8 cellular contexts compared by ENCODE assay signal in the genomic region with DNA sequence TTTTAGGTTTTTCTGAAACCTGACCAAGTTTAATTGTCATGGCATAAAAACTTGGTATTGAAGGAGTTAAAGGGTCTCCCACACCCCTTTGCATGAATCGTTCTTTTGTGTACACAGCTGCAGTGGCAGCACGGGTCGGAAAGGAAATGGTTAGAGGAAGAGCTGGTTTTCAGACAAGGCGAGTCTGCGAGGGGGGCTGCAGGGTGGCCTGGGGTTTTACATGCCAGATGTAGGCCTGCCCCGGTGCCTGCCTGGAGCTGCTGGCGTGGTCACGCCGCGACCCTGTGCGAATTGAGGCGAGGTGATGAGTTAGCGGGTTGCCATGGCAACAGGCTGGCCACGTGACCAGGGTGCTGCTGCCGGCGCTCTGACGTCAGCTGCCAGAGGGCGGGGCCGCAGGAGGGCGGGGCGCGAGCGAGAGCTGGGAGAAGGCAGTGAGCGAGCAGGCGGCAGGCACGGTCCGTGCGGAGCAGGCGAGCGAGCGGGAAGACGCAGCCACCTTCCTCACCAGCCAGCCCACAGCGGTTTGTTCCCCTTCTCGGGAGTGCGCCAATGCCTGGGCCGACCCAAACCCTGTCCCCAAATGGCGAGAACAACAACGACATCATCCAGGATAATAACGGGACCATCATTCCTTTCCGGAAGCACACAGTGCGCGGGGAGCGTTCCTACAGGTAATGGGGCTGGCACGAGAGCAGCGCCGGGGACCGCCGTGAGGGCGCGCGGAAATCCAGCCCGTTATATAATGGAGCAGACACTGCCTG. TPM values are rescaled to one million over a fixed set of nuclear protein-coding genes. Genes with fewer than 3 reads are reported as not detected.
DNase-seq lines count a peak whose midpoint lies in the region; ATAC-seq and TF ChIP-seq lines count a peak whose summit lies in the region.

A gene (plus strand): TSS at position 426 of the 764 bp plus-strand sequence. CDS start 127 bp downstream, at position 553.

- H3K36me3 ChIP-seq in Panc1 (ENCODE audit: control insufficient read depth, insufficient read depth, low read length), result no peaks in the 10 kb centered on the region
- H3K36me3 ChIP-seq in muscle layer of duodenum (ENCODE audit: control insufficient read depth in 1 of 2, insufficient read depth in 2 of 2, low read length in 2 of 2), result no peaks in the 10 kb centered on the region

- H3K9me3 ChIP-seq in Panc1 (ENCODE audit: control insufficient read depth, insufficient read depth, low read depth, low read length) (no peaks in the 10 kb centered on the region), muscle layer of duodenum (ENCODE audit: control insufficient read depth in 1 of 2, low read length in 2 of 2) (no peaks in the 10 kb centered on the region)

- no peak for TF ChIP-seq CTCF in Panc1 (IDR thresholded peaks at IDR 0.05)

- in situ Hi-C loops in Panc1 (cut with HindIII; ENCODE audit: low pct_unique_long_range_greater_than_20kb, low sequenced_read_pairs), result no loop called here

- ATAC-seq in GM21723 (IDR thresholded peaks at IDR 0.05; ENCODE audit: unreplicated experiment) (peak; percentile 76), Panc1 (peak; percentile 98), esophagus mucosa (peak; percentile 97)

- H3K27me3 ChIP-seq in Panc1 (ENCODE audit: control insufficient read depth, insufficient read depth, low read length) (no peaks in the 10 kb centered on the region), muscle layer of duodenum (ENCODE audit: low read depth, low read length) (no peaks in the 10 kb centered on the region)

- peak within 1 kb of the TSS; percentile 85 to 86 for H3K4me3 ChIP-seq in Panc1 (ENCODE audit: low read depth in 2 of 2, low read length in 2 of 2)
- peak within 1 kb of the TSS; percentile 77 to 93 for H3K4me3 ChIP-seq in muscle layer of duodenum (ENCODE audit: low read depth in 1 of 2, low read length in 2 of 2)

- H3K4me1 ChIP-seq in Panc1 (ENCODE audit: control insufficient read depth, insufficient read depth, low read length), result peaks cover 8% of the 10 kb centered on the region
- H3K4me1 ChIP-seq in muscle layer of duodenum (ENCODE audit: control insufficient read depth in 1 of 2, insufficient read depth in 2 of 2, low read length in 2 of 2), result peaks cover 10 to 35% of the 10 kb centered on the region in 2 donors

- CTCF ChIA-PET in Panc1 (lab: Charles Lee), result interaction anchor here (1.2 kb wide), 1 partner anchor 102 kb away, joined by 4 read pairs; no protein-coding TSS in a partner anchor

- POLR2A ChIA-PET in Panc1 (lab: Charles Lee), result interaction anchor here (0.6 kb wide), 1 partner anchor 62 kb away, joined by 3 read pairs; no protein-coding TSS in a partner anchor

- no TSS peak for BruUV-seq in Panc1 (replicated peaks; lab: Mats Ljungman, UMichigan)

- peak within 1 kb of the TSS; percentile 77 for H3K27ac ChIP-seq in Panc1 (ENCODE audit: low read length)
- H3K27ac ChIP-seq in muscle layer of duodenum (ENCODE audit: low read length), result peak within 1 kb of the TSS; percentile 43

- DNase-seq in DMS53 (lab: John Stamatoyannopoulos, UW) (peak; percentile 99), KG1 (lab: John Stamatoyannopoulos, UW) (peak; percentile 85), Panc1 (ENCODE audit: low read depth, low spot score) (peak; percentile 65)
- DNase-seq in activated T-cell treated with anti-CD3 and anti-CD28 coated beads, Interleukin-2, amount 50 U/mL, for 48 hours, result peak; percentile 99
- peak; percentile 95 to 100 for DNase-seq in stimulated activated CD8-positive, alpha-beta memory T cell treated with anti-CD3 and anti-CD28 coated beads, Interleukin-7, amount 100 ng/mL, for 4 hours (ENCODE audit: low read depth in 2 of 2)

- intact Hi-C loops in Panc1 (cut with micrococcal nuclease; ENCODE audit: unreplicated experiment), result no loop called here

RNA-seq across cellular contexts. Expression of the gene that starts here (rescaled TPM):
- total RNA-seq in Panc1 (2021; ENCODE audit: unreplicated experiment), result 14.1 TPM
- 8.9 TPM for polyA plus RNA-seq in Panc1 (2012; ENCODE audit: insufficient read length)
- total RNA-seq in esophagus mucosa, result 4.5 TPM

Comparison
In these comparisons a context has a peak if more than half of its experiments do, and no peak if none do; other contexts are left out.
1. Peak in every context shown above with its lines: DNase-seq, ATAC-seq, H3K4me3 ChIP-seq and H3K27ac ChIP-seq.